9 cellular contexts compared by ENCODE assay signal in genomic region chr7:102511838-102512522, GRCh38. TPM values are rescaled to one million over a fixed set of nuclear protein-coding genes. Genes with fewer than 3 reads are reported as not detected.
A peak's percentile ranks its signal among the peaks of the same experiment; 100 is the strongest.
DNase-seq lines count a peak whose midpoint lies in the region; ATAC-seq and TF ChIP-seq lines count a peak whose summit lies in the region.
"Not testable (repeated sequence)": the region's sequence is repeated elsewhere in the genome, so short reads cannot be mapped to it uniquely, and the experiment has no call there.
"Had no signal": no experiment of that assay in that cellular context is flagged by ENCODE, and none has a peak within 500 bp of the region (broad histone marks: within the 10 kb centered on the region; RNA-seq: fewer than 3 reads in every experiment).

No MANE protein-coding gene starts in this region.

- not testable (repeated sequence) for TF ChIP-seq CTCF in activated B cell treated with CpG ODN at 0.5 μM for 24 hours (IDR thresholded peaks at IDR 0.05)

- intact Hi-C loops in activated B cell treated with CpG ODN at 0.5 μM for 24 hours (cut with micrococcal nuclease); aorta (cut with DNase I): not testable (repeated sequence)

- H3K36me3 Mint-ChIP-seq in activated B cell treated with CpG ODN at 0.5 μM for 24 hours (ENCODE audit: low read depth); naive thymus-derived CD8-positive, alpha-beta T cell: not testable (repeated sequence)

- not testable (repeated sequence) for H3K36me3 ChIP-seq in aorta (ENCODE audit: control insufficient read depth in 1 of 2, insufficient read depth in 2 of 2, low read length in 1 of 2)

- not testable (repeated sequence) for H3K27ac ChIP-seq in aorta (ENCODE audit: low read depth in 1 of 2, low read length in 2 of 2)

- POLR2A ChIA-PET in activated B cell treated with CpG ODN at 0.5 μM for 24 hours (lab: Charles Lee); naive thymus-derived CD8-positive, alpha-beta T cell (lab: Charles Lee): not testable (repeated sequence)

- not testable (repeated sequence) for H3K9me3 Mint-ChIP-seq in activated B cell treated with CpG ODN at 0.5 μM for 24 hours; naive thymus-derived CD8-positive, alpha-beta T cell

- WGBS in aorta, 2 donors: no CpG with 5 or more reads among the region's 30 CpGs

- H3K27me3 ChIP-seq in aorta (ENCODE audit: control insufficient read depth in 1 of 2, insufficient read depth in 2 of 2, low read length in 1 of 2): not testable (repeated sequence)

- H3K4me1 Mint-ChIP-seq in activated B cell treated with CpG ODN at 0.5 μM for 24 hours; naive thymus-derived CD8-positive, alpha-beta T cell: not testable (repeated sequence)

- not testable (repeated sequence) for H3K4me3 Mint-ChIP-seq in activated B cell treated with CpG ODN at 0.5 μM for 24 hours
- H3K4me3 Mint-ChIP-seq in naive thymus-derived CD8-positive, alpha-beta T cell: peak overlapping the region in 4 of 10 donors; percentile 37 to 77 (median 44)

- not testable (repeated sequence) for DNase-seq in activated B cell treated with CpG ODN at 0.5 μM for 24 hours; naive thymus-derived CD8-positive, alpha-beta T cell; aorta

- not testable (repeated sequence) for H3K4me1 ChIP-seq in aorta (ENCODE audit: control insufficient read depth in 1 of 2, insufficient read depth in 2 of 2, low read length in 2 of 2)

- CTCF ChIA-PET in activated B cell treated with CpG ODN at 0.5 μM for 24 hours (lab: Charles Lee): not testable (repeated sequence)

- not testable (repeated sequence) for H3K27ac Mint-ChIP-seq in activated B cell treated with CpG ODN at 0.5 μM for 24 hours; naive thymus-derived CD8-positive, alpha-beta T cell

- ATAC-seq in GM18867 (IDR thresholded peaks at IDR 0.05; ENCODE audit: unreplicated experiment) (peak; percentile 35), GM21390 (IDR thresholded peaks at IDR 0.05; ENCODE audit: unreplicated experiment) (peak; percentile 39), HG02759 (IDR thresholded peaks at IDR 0.05; ENCODE audit: unreplicated experiment) (peak; percentile 44), HG03354 (IDR thresholded peaks at IDR 0.05; ENCODE audit: poor library complexity, severe bottlenecking, unreplicated experiment) (peak; percentile 49), activated B cell treated with CpG ODN at 0.5 μM for 24 hours (ENCODE audit: low read depth) (peak; percentile 67), esophagus mucosa (peak; percentile 23), aorta (ENCODE audit: low FRiP score) (peak; percentile 68)
- peak; percentile 81 to 88 for ATAC-seq in naive thymus-derived CD8-positive, alpha-beta T cell

- H3K4me3 ChIP-seq in aorta (ENCODE audit: low read length in 2 of 2): not testable (repeated sequence)

- H3K9me3 ChIP-seq in aorta (ENCODE audit: control insufficient read depth, low read length): not testable (repeated sequence)

- H3K27me3 Mint-ChIP-seq in activated B cell treated with CpG ODN at 0.5 μM for 24 hours; naive thymus-derived CD8-positive, alpha-beta T cell: not testable (repeated sequence)

RNA-seq across cellular contexts. Expression of gene RASA4B, which starts 5.6 kb away (rescaled TPM):
- total RNA-seq in activated B cell treated with CpG ODN at 0.5 μM for 24 hours (11.4 and 16.1 TPM in 2 replicates), esophagus mucosa (2.8 TPM), aorta (10 to 100 TPM; 44.1 to 81.9 TPM)
- 10 to 100 TPM; 31.9 to 35.0 TPM for total RNA-seq in naive thymus-derived CD8-positive, alpha-beta T cell
- polyA plus RNA-seq in naive thymus-derived CD8-positive, alpha-beta T cell: 10 to 100 TPM in 1 of 3 donors, 1 to 10 TPM in 2; 7.8 to 15.7 (median 8.7) TPM
- polyA plus RNA-seq in aorta: 10 to 100 TPM; 14.4 to 50.9 TPM

RNA-seq across cellular contexts. Expression of gene UPK3BL2, which starts 31.5 kb away (rescaled TPM):
- 36.8 and 45.3 TPM in 2 replicates for total RNA-seq in activated B cell treated with CpG ODN at 0.5 μM for 24 hours
- 88.8 TPM for total RNA-seq in esophagus mucosa
- total RNA-seq in naive thymus-derived CD8-positive, alpha-beta T cell: 10 to 100 TPM; 53.0 to 53.6 TPM
- polyA plus RNA-seq in naive thymus-derived CD8-positive, alpha-beta T cell: 1 to 10 TPM in 2 of 3 donors, under 1 TPM in 1; 0.44 to 3.0 (median 1.1) TPM
- total RNA-seq in aorta: 10 to 100 TPM; 19.5 to 41.7 TPM
- polyA plus RNA-seq in aorta: 10 to 100 TPM in 1 of 2 donors, 1 to 10 TPM in 1; 4.0 to 27.5 TPM

RNA-seq across cellular contexts. Expression of gene POLR2J, which starts 33.3 kb away (rescaled TPM):
- total RNA-seq in activated B cell treated with CpG ODN at 0.5 μM for 24 hours (45.2 and 49.5 TPM in 2 replicates), esophagus mucosa (38.5 TPM), aorta (10 to 100 TPM; 29.6 to 35.9 TPM)
- total RNA-seq in naive thymus-derived CD8-positive, alpha-beta T cell: 10 to 100 TPM; 44.3 to 44.4 TPM
- 100 to 1,000 TPM in 2 of 3 donors, 10 to 100 TPM in 1; 65.6 to 112 (median 103) TPM for polyA plus RNA-seq in naive thymus-derived CD8-positive, alpha-beta T cell
- polyA plus RNA-seq in aorta: 10 to 100 TPM; 90.0 to 92.9 TPM

RNA-seq across cellular contexts. Expression of gene SPDYE2, which starts 39.0 kb away (rescaled TPM):
- total RNA-seq in activated B cell treated with CpG ODN at 0.5 μM for 24 hours: 0.29 TPM in 1 of 2 replicates, not detected in the other
- not detected for total RNA-seq in esophagus mucosa
- total RNA-seq in naive thymus-derived CD8-positive, alpha-beta T cell: 1 to 10 TPM in 1 of 2 experiments, under 1 TPM in 1; 0.41 to 1.0 TPM
- under 1 TPM; 0.22 to 0.58 (median 0.37) TPM for polyA plus RNA-seq in naive thymus-derived CD8-positive, alpha-beta T cell
- not detected for total RNA-seq in aorta
- polyA plus RNA-seq in aorta: not detected
- total RNA-seq: PC-9 had no signal

RNA-seq across cellular contexts. Expression of gene LRWD1, which starts 47.2 kb away (rescaled TPM):
- 20.6 and 28.8 TPM in 2 replicates for total RNA-seq in activated B cell treated with CpG ODN at 0.5 μM for 24 hours
- 8.7 TPM for total RNA-seq in esophagus mucosa
- 10 to 100 TPM; 21.6 to 23.6 TPM for total RNA-seq in naive thymus-derived CD8-positive, alpha-beta T cell
- polyA plus RNA-seq in naive thymus-derived CD8-positive, alpha-beta T cell: 10 to 100 TPM in 2 of 3 donors, 1 to 10 TPM in 1; 7.2 to 14.5 (median 11.4) TPM
- 1 to 10 TPM; 8.6 to 9.4 TPM for total RNA-seq in aorta
- 10 to 100 TPM; 13.4 to 16.5 TPM for polyA plus RNA-seq in aorta

Comparison
In these comparisons a context has a peak if more than half of its experiments do, and no peak if none do; other contexts are left out.
1. ATAC-seq: peak in every context shown above with its lines; median percentile 84 in naive thymus-derived CD8-positive, alpha-beta T cell; 68 in aorta; 67 in activated B cell treated with CpG ODN at 0.5 μM for 24 hours; 49 in HG03354; 44 in HG02759; 39 in GM21390; 35 in GM18867; 23 in esophagus mucosa.